ENCODE assay signal across 22 cellular contexts in the genomic region with DNA sequence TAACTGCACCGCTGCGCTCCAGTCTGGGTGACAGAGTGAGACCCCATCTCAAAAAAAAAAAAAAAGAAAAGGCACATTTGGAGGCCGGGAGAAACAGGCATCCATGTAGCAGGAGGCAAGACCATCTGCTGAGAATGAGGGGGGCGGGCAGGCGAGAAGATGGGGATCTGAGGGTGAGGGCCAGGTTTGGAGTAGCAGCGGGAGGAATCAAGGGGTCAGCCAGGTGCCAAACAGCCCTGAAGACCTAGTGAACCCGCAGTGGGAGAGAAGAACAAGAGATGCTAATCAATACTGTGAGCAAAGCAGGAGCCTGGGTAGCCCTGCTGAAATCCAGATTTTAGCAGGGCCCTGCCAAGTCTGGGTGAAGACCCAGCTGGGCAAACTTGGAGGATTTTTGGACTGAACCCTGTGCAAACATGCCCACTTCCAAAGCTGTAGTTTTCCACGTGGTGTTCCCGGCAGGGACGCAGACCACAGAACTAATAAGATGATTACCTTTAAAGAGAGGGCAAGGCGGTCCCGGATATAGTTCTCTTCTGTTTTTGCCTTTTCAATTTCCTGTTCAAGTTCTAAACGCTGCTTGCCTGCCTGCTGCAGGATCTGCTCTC.
DNase-seq lines count a peak whose midpoint lies in the region; ATAC-seq, FAIRE-seq and TF ChIP-seq lines count a peak whose summit lies in the region.
"Had no signal": no experiment of that assay in that cellular context is flagged by ENCODE, and none has a peak within 500 bp of the region (broad histone marks: within the 10 kb centered on the region; RNA-seq: fewer than 3 reads in every experiment).

No MANE protein-coding gene starts in this region.

- WGBS in right lobe of liver (ENCODE audit: insufficient coverage, low coverage, low lambda C conversion rate, missing lambda C conversion rate): 65% methylated on average over 7 of the region's 13 CpGs
- 96% methylated on average over 13 of the region's 13 CpGs for WGBS in HepG2 (ENCODE audit: low lambda C conversion rate)
- 91 to 94% (median 92%) methylated on average over 13 of the region's 13 CpGs for WGBS in adrenal gland, 4 donors

- no peaks in the 10 kb centered on the region for H3K79me2 ChIP-seq in HepG2 (ENCODE audit: insufficient read depth, low read length)
- H3K79me2 ChIP-seq in osteoblast (ENCODE audit: insufficient read depth, low read length): no peaks in the 10 kb centered on the region

- H3K27ac ChIP-seq in right lobe of liver (no peak overlapping the region), HepG2 (ENCODE audit: extremely low read length, insufficient read depth, low read length) (no peak overlapping the region), caudate nucleus (ENCODE audit: low read depth, low read length) (peak overlapping the region; percentile 72), osteoblast (ENCODE audit: low read depth, low read length) (peak overlapping the region; percentile 72), adrenal gland (no peak overlapping the region)
- H3K27ac ChIP-seq: A549 had no signal

- ATAC-seq in right lobe of liver (peak in 3 of 4 donors; percentile 29 to 38 (median 33)), HepG2 (no peak), GM21786 (IDR thresholded peaks at IDR 0.05; ENCODE audit: unreplicated experiment) (no peak), HG03571 (IDR thresholded peaks at IDR 0.05; ENCODE audit: unreplicated experiment) (no peak)
- ATAC-seq: A549 had no signal

- H3K4me3 ChIP-seq in right lobe of liver (no peak overlapping the region), HepG2 (replicated peaks in 1 of 3; ENCODE audit: insufficient read depth in 1 of 3, low read depth in 2 of 3, low read length in 3 of 3) (no peak overlapping the region), osteoblast (ENCODE audit: insufficient read depth, low read length) (no peak overlapping the region), adrenal gland (no peak overlapping the region)
- H3K4me3 ChIP-seq: A549, HAP-1, lung had no signal

- H4K20me1 ChIP-seq in HepG2 (ENCODE audit: insufficient read depth, low read length): no peaks in the 10 kb centered on the region
- H4K20me1 ChIP-seq in osteoblast (ENCODE audit: insufficient read depth, low read length): no peaks in the 10 kb centered on the region

- intact Hi-C loops in right lobe of liver (cut with DNase I): loop anchor here (10.0 kb wide), 2 partner anchors 145 to 165 kb away; no protein-coding TSS in a partner anchor
- intact Hi-C loops in HepG2 (cut with micrococcal nuclease; ENCODE audit: unreplicated experiment): no loop called here
- intact Hi-C loops in adrenal gland (cut with DNase I): loop anchor here (5.0 to 10.0 kb wide), 2 partner anchors 165 to 168 kb away; no protein-coding TSS in a partner anchor

- H3K27me3 ChIP-seq in right lobe of liver (no peaks in the 10 kb centered on the region), HepG2 (ENCODE audit: control insufficient read depth in 1 of 2, insufficient read depth in 2 of 2, low read length in 2 of 2) (no peaks in the 10 kb centered on the region), osteoblast (ENCODE audit: insufficient read depth, low read length) (no peaks in the 10 kb centered on the region), adrenal gland (no peaks in the 10 kb centered on the region)
- H3K27me3 ChIP-seq: BE2C had no signal

- CTCF ChIA-PET in HepG2 (lab: Yijun Ruan, JAX; ENCODE audit: low intra/inter-chr PET ratio, low total read pairs): no interaction called here

- no peak overlapping the region for H3K9ac ChIP-seq in HepG2 (ENCODE audit: insufficient read depth, low read depth, low read length)

- in situ Hi-C loops in HepG2 (cut with HindIII; ENCODE audit: extremely low pct_ligation_motif_present, low pct_unique_long_range_greater_than_20kb): loop anchor here (5.0 to 10.0 kb wide), 2 partner anchors 155 to 228 kb away; no protein-coding TSS in a partner anchor

- TF ChIP-seq EP300 in HepG2 (IDR thresholded peaks at IDR 0.05; ENCODE audit: low read depth in 2 of 2, low read length in 2 of 2): no peak
- no peak for TF ChIP-seq EP300 in HepG2 (CRISPR knock-in tag; IDR thresholded peaks at IDR 0.05; ENCODE audit: borderline replicate concordance)

- no peaks in the 10 kb centered on the region for H3K4me1 ChIP-seq in right lobe of liver
- no peaks in the 10 kb centered on the region for H3K4me1 ChIP-seq in HepG2 (ENCODE audit: insufficient read depth, low read length)
- H3K4me1 ChIP-seq in osteoblast (ENCODE audit: insufficient read depth, low read length): peaks cover 62% of the 10 kb centered on the region
- H3K4me1 ChIP-seq in adrenal gland (replicated peaks in 1 of 2): no peaks in the 10 kb centered on the region
- H3K4me1 ChIP-seq: A549, HAP-1 had no signal

- TF ChIP-seq RAD21 in HepG2 (CRISPR knock-in tag; IDR thresholded peaks at IDR 0.05): no peak

- H3K4me2 ChIP-seq in HepG2 (ENCODE audit: low read depth, low read length) (no peak overlapping the region), osteoblast (ENCODE audit: insufficient read depth, low read length) (no peak overlapping the region)
- H3K4me2 ChIP-seq: A549 had no signal

- TF ChIP-seq POLR2A in right lobe of liver (IDR thresholded peaks at IDR 0.05) (no peak), HepG2 (IDR thresholded peaks at IDR 0.05; ENCODE audit: insufficient read depth in 1 of 2, low read depth in 2 of 2, low read length in 2 of 2) (no peak), adrenal gland (IDR thresholded peaks at IDR 0.05) (no peak)

- TF ChIP-seq CTCF in right lobe of liver (IDR thresholded peaks at IDR 0.05) (no peak), HepG2 (CRISPR knock-in tag; IDR thresholded peaks at IDR 0.05) (no peak), osteoblast (IDR thresholded peaks at IDR 0.05; ENCODE audit: extremely low read depth, low read depth, low read length) (no peak), adrenal gland (IDR thresholded peaks at IDR 0.05) (no peak)

- POLR2A ChIA-PET in HepG2 (lab: Yijun Ruan, JAX): no interaction called here

- FAIRE-seq in HepG2 (lab: Jason Lieb, UNC) (no peak), GM19239 (lab: Jason Lieb, UNC) (no peak)
- FAIRE-seq: A549, GM12891, RCC 7860 had no signal

- no TSS peak for BruUV-seq in HepG2 (replicated peaks; lab: Mats Ljungman, UMichigan)

- peaks cover 0 to 23% (median 0%) of the 10 kb centered on the region in 4 donors for H3K36me3 ChIP-seq in right lobe of liver
- H3K36me3 ChIP-seq in HepG2 (replicated peaks in 1 of 2; ENCODE audit: control insufficient read depth in 1 of 2, insufficient read depth in 2 of 2, low read length in 2 of 2): peaks cover 7 to 30% of the 10 kb centered on the region in 2 experiments; a peak in 4 of 5 replicates
- H3K36me3 ChIP-seq in osteoblast (ENCODE audit: insufficient read depth, low read length): peaks cover 19% of the 10 kb centered on the region
- peaks cover 0 to 43% of the 10 kb centered on the region in 2 donors for H3K36me3 ChIP-seq in adrenal gland (replicated peaks in 1 of 2)

- H2AFZ ChIP-seq in HepG2 (ENCODE audit: low read length) (no peak overlapping the region), osteoblast (ENCODE audit: low read length) (no peak overlapping the region)

- no peaks in the 10 kb centered on the region for H3K9me3 ChIP-seq in right lobe of liver
- no peaks in the 10 kb centered on the region for H3K9me3 ChIP-seq in HepG2 (ENCODE audit: low read length)
- H3K9me3 ChIP-seq in osteoblast (ENCODE audit: low read depth, low read length): no peaks in the 10 kb centered on the region
- no peaks in the 10 kb centered on the region for H3K9me3 ChIP-seq in adrenal gland (replicated peaks in 1 of 3)
- H3K9me3 ChIP-seq: A549, BE2C, HAP-1 had no signal

- DNase-seq in right lobe of liver (no peak), HepG2 (ENCODE audit: low spot score) (no peak), caudate nucleus (lab: John Stamatoyannopoulos, UW) (peak in 1 of 61 donors; percentile 47), osteoblast (ENCODE audit: insufficient read length, low spot score, missing footprints) (no peak), adrenal gland (no peak), GM19239 (ENCODE audit: insufficient read length, low spot score) (no peak)
- DNase-seq: activated CD4-positive, CD25-positive, alpha-beta regulatory T cell treated with anti-CD3 and anti-CD28 coated beads, Interleukin-2, amount 50 U/mL, for 72 hours; activated naive CD4-positive, alpha-beta T cell treated with anti-CD3 and anti-CD28 coated beads for 36 hours; activated T-cell treated with anti-CD3 and anti-CD28 coated beads, Interleukin-2, amount 50 U/mL, for 48 hours; BE2C; central memory CD4-positive, alpha-beta T cell; NCI-H1417 treated with DMSO at 0.1 percent for 48 hours; NCI-H510A; NK-92 treated with Interleukin-12 subunit alpha and Interleukin-12 subunit beta, amount 100 ng/mL, for 24 hours; T-helper 1 cell had no signal

TF ChIP-seq in HepG2, 621 proteins besides CTCF, POLR2A, EP300 and RAD21:
- TF ChIP-seq ZSCAN21 (CRISPR knock-in tag; IDR thresholded peaks at IDR 0.05; ENCODE audit: borderline replicate concordance) (no peak), SIX1 (CRISPR knock-in tag; IDR thresholded peaks at IDR 0.05; ENCODE audit: borderline replicate concordance) (no peak), ZKSCAN1 (IDR thresholded peaks at IDR 0.05; ENCODE audit: low read length) (no peak), ZNF136 (CRISPR knock-in tag; IDR thresholded peaks at IDR 0.05; ENCODE audit: low read depth) (no peak)
- TF ChIP-seq, protein P1, sequence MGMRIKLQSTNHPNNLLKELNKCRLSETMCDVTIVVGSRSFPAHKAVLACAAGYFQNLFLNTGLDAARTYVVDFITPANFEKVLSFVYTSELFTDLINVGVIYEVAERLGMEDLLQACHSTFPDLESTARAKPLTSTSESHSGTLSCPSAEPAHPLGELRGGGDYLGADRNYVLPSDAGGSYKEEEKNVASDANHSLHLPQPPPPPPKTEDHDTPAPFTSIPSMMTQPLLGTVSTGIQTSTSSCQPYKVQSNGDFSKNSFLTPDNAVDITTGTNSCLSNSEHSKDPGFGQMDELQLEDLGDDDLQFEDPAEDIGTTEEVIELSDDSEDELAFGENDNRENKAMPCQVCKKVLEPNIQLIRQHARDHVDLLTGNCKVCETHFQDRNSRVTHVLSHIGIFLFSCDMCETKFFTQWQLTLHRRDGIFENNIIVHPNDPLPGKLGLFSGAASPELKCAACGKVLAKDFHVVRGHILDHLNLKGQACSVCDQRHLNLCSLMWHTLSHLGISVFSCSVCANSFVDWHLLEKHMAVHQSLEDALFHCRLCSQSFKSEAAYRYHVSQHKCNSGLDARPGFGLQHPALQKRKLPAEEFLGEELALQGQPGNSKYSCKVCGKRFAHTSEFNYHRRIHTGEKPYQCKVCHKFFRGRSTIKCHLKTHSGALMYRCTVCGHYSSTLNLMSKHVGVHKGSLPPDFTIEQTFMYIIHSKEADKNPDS (CRISPR knock-in tag; IDR thresholded peaks at IDR 0.05): no peak
TF ChIP-seq in HepG2: peak in this region for 0.

Comparison
In these comparisons a context has a peak if more than half of its experiments do, and no peak if none do; other contexts are left out.
1. ATAC-seq: peak in right lobe of liver (3 of 4); none in HepG2 (single experiment), GM21786 (single experiment) and HG03571 (single experiment).
2. H3K27ac ChIP-seq: peak in caudate nucleus (single experiment) and osteoblast (single experiment); none in right lobe of liver (0 of 3), HepG2 (single experiment) and adrenal gland (0 of 5).